In genomic region chr9:95092321-95093072, GRCh38 we compare ENCODE assay signal across 8 cellular contexts.
DNase-seq lines count a peak whose midpoint lies in the region; ATAC-seq and TF ChIP-seq lines count a peak whose summit lies in the region.

No MANE protein-coding gene starts in this region.

- H3K27me3 ChIP-seq in BLaER1 treated with 17β-estradiol and CSF1 and Interleukin-3, amounts not matched to agents 10 nM and 100 nM = no peaks in the 10 kb centered on the region; a peak in 1 of 22 replicates
- H3K27me3 ChIP-seq in PC-3 (ENCODE audit: low read length) = no peaks in the 10 kb centered on the region
- no peaks in the 10 kb centered on the region for H3K27me3 ChIP-seq in osteoblast (ENCODE audit: insufficient read depth, low read length)

- H3K4me2 ChIP-seq in BLaER1 treated with 17β-estradiol and CSF1 and Interleukin-3, amounts not matched to agents 10 nM and 100 nM = peak overlapping the region; percentile 72 to 94 (median 87)
- H3K4me2 ChIP-seq in PC-3 (ENCODE audit: low read length) = peak overlapping the region; percentile 62
- peak overlapping the region; percentile 47 for H3K4me2 ChIP-seq in osteoblast (ENCODE audit: insufficient read depth, low read length)

- CTCF ChIA-PET in PC-3 (lab: Charles Lee) = interaction anchor here (0.6 to 1.4 kb wide), 3 partner anchors 23 to 267 kb away, joined by 4 to 5 read pairs (median 4); no protein-coding TSS in a partner anchor

- H2AFZ ChIP-seq in PC-3 (ENCODE audit: low read length) (peak overlapping the region; percentile 36; the same call in 1 of the 2 replicates), osteoblast (ENCODE audit: low read length) (no peak overlapping the region)

- no peaks in the 10 kb centered on the region for H3K9me2 ChIP-seq in PC-3 (replicated peaks; ENCODE audit: low read length)

- H3K9ac ChIP-seq in BLaER1 treated with 17β-estradiol and CSF1 and Interleukin-3, amounts not matched to agents 10 nM and 100 nM = peak overlapping the region; percentile 51 to 77 (median 64); a peak in 21 of 22 replicates
- peak overlapping the region; percentile 66 for H3K9ac ChIP-seq in PC-3 (ENCODE audit: low read length)

- ATAC-seq in PC-3 = peak; percentile 91
- no peak for ATAC-seq in GM18505 (IDR thresholded peaks at IDR 0.05; ENCODE audit: unreplicated experiment)
- no peak for ATAC-seq in GM18868 (IDR thresholded peaks at IDR 0.05; ENCODE audit: unreplicated experiment)
- ATAC-seq in GM18520 (IDR thresholded peaks at IDR 0.05; ENCODE audit: unreplicated experiment) = no peak

- no peak for TF ChIP-seq CTCF in PC-3 (conservative IDR thresholded peaks at IDR 0.05; ENCODE audit: low read depth, low read length)
- TF ChIP-seq CTCF in osteoblast (IDR thresholded peaks at IDR 0.05; ENCODE audit: extremely low read depth, low read depth, low read length) = no peak

- H3K4me1 ChIP-seq in BLaER1 treated with 17β-estradiol and CSF1 and Interleukin-3, amounts not matched to agents 10 nM and 100 nM = peaks cover 41 to 87% (median 80%) of the 10 kb centered on the region in 10 experiments
- peaks cover 30% of the 10 kb centered on the region for H3K4me1 ChIP-seq in PC-3 (ENCODE audit: insufficient read depth, low read length)
- H3K4me1 ChIP-seq in osteoblast (ENCODE audit: insufficient read depth, low read length) = peaks cover 63% of the 10 kb centered on the region

- H3F3A ChIP-seq in PC-3 (ENCODE audit: low read length, unreplicated experiment) = no peaks in the 10 kb centered on the region

- BruUV-seq in PC-3 (replicated peaks; lab: Mats Ljungman, UMichigan) = no TSS peak

- H3K27ac ChIP-seq in BLaER1 treated with 17β-estradiol and CSF1 and Interleukin-3, amounts not matched to agents 10 nM and 100 nM = peak overlapping the region; percentile 28 to 80 (median 72); a peak in 21 of 22 replicates
- H3K27ac ChIP-seq in PC-3 (ENCODE audit: low read length) = peak overlapping the region; percentile 95
- peak overlapping the region; percentile 95 for H3K27ac ChIP-seq in epithelial cell of prostate
- H3K27ac ChIP-seq in osteoblast (ENCODE audit: low read depth, low read length) = peak overlapping the region; percentile 97

- peaks cover 0 to 35% (median 10%) of the 10 kb centered on the region in 11 experiments; a peak in 10 of 22 replicates for H4K20me1 ChIP-seq in BLaER1 treated with 17β-estradiol and CSF1 and Interleukin-3, amounts not matched to agents 10 nM and 100 nM
- H4K20me1 ChIP-seq in PC-3 (ENCODE audit: low read length) (no peaks in the 10 kb centered on the region), osteoblast (ENCODE audit: insufficient read depth, low read length) (no peaks in the 10 kb centered on the region)

- intact Hi-C loops in PC-3 (cut with micrococcal nuclease) = no loop called here

- peak overlapping the region in 7 of 10 experiments; percentile 0 to 43 (median 15); a peak in 10 of 20 replicates for H3K4me3 ChIP-seq in BLaER1 treated with 17β-estradiol and CSF1 and Interleukin-3, amounts not matched to agents 10 nM and 100 nM
- peak overlapping the region; percentile 20; the same call in 1 of the 2 replicates for H3K4me3 ChIP-seq in PC-3 (ENCODE audit: low read length)
- peak overlapping the region; percentile 24 for H3K4me3 ChIP-seq in osteoblast (ENCODE audit: insufficient read depth, low read length)

- no peaks in the 10 kb centered on the region; a peak in 1 of 22 replicates for H3K9me3 ChIP-seq in BLaER1 treated with 17β-estradiol and CSF1 and Interleukin-3, amounts not matched to agents 10 nM and 100 nM (replicated peaks in 1 of 11)
- no peaks in the 10 kb centered on the region for H3K9me3 ChIP-seq in PC-3 (ENCODE audit: low read length)
- H3K9me3 ChIP-seq in osteoblast (ENCODE audit: low read depth, low read length) = no peaks in the 10 kb centered on the region

- POLR2A ChIA-PET in PC-3 (lab: Charles Lee; ENCODE audit: unreplicated experiment) = no interaction called here

- TF ChIP-seq POLR2A in GM18505 (IDR thresholded peaks at IDR 0.05; ENCODE audit: borderline replicate concordance, extremely low read depth, insufficient read depth, insufficient read length) = no peak

- H3K79me2 ChIP-seq in PC-3 (ENCODE audit: low read length) = no peaks in the 10 kb centered on the region
- peaks cover 40% of the 10 kb centered on the region for H3K79me2 ChIP-seq in osteoblast (ENCODE audit: insufficient read depth, low read length)

- DNase-seq in PC-3 (peak; percentile 78), epithelial cell of prostate (ENCODE audit: low read depth, low spot score) (peak; percentile 68), osteoblast (ENCODE audit: insufficient read length, low spot score, missing footprints) (peak; percentile 98), GM19238 (ENCODE audit: insufficient read length, low spot score) (no peak)

- H3K36me3 ChIP-seq in BLaER1 treated with 17β-estradiol and CSF1 and Interleukin-3, amounts not matched to agents 10 nM and 100 nM = no peaks in the 10 kb centered on the region
- H3K36me3 ChIP-seq in PC-3 (ENCODE audit: low read depth, low read length) (no peaks in the 10 kb centered on the region), osteoblast (ENCODE audit: insufficient read depth, low read length) (peaks cover 31% of the 10 kb centered on the region)
